ENCODE assay signal across 8 cellular contexts in the genomic region with DNA sequence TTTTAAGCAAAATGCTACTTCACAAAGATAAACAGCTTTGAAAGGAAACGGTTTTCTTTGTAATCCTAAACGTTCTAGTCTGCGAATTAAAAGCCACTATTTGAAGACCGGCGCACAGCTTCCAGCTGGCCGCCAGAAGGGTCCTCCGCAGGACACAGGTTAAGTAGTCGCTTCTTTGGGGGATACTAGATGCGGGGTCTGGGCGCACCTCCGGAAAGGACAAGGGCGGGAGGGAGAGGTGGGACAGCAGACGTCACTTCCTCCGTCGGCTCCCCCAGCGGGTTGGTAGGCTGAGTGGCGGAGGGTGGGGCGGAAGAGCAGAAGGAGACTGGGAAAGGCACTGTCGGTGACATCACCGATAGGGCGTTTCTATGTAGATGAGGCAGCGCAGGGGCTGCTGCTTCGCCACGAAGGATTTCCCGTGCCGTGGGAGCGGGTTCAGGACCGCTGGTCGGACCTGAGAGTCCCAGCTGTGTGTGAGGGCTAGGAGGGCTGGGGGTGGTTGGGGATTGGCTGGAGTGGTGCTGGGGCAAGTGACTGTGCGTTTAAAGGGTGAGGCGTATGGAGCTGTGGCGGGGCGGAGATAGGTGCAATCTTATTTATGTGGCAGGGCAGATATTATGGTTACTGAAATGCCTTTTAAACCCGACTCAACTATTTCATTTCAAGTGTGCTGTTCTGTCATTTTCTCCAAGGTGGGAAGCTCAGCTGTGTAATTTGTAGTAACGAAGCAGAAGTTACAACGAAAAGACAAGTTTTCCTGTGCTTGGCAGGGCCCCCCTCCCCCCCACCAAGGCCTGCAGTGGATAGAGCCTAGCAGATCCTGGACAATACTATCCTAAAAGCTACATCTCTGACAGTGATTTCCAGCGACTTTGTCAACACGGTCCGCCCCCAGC.
DNase-seq lines count a peak whose midpoint lies in the region; ATAC-seq lines count a peak whose summit lies in the region.

No MANE protein-coding gene starts in this region.

- DNase-seq in EH (ENCODE audit: low read depth) (peak; percentile 98), OCI-M1 (lab: John Stamatoyannopoulos, UW) (peak; percentile 98), mucosa of gallbladder (ENCODE audit: low spot score) (peak; percentile 42)
- DNase-seq in Jurkat, Clone E6-1 (ENCODE audit: low read depth, low spot score) = peak; percentile 96
- DNase-seq in activated T-cell treated with anti-CD3 and anti-CD28 coated beads, Interleukin-2, amount 50 U/mL, for 48 hours = peak; percentile 75 to 79
- DNase-seq in stimulated activated naive CD8-positive, alpha-beta T cell treated with anti-CD3 and anti-CD28 coated beads, Interleukin-15, Interleukin-2, amounts not matched to agents 100 U/mL and 50 U/mL, for 24 hours = peak; percentile 79

- peak overlapping the region; percentile 45 for H3K4me3 ChIP-seq in Jurkat, Clone E6-1 (ENCODE audit: low read length)

- peak; percentile 96 for ATAC-seq in GM21825 (IDR thresholded peaks at IDR 0.05; ENCODE audit: unreplicated experiment)
- peak; percentile 98 for ATAC-seq in esophagus mucosa
- ATAC-seq in stimulated activated naive CD8-positive, alpha-beta T cell treated with anti-CD3 and anti-CD28 coated beads, Interleukin-15, Interleukin-2, amounts not matched to agents 100 U/mL and 50 U/mL, for 24 hours = peak; percentile 89

Comparison
In these comparisons a context has a peak if more than half of its experiments do, and no peak if none do; other contexts are left out.
1. Peak in every context shown above with its lines: DNase-seq, ATAC-seq and H3K4me3 ChIP-seq.
2. DNase-seq: peak in every context shown above with its lines; median percentile 98 in EH; 98 in OCI-M1; 96 in Jurkat, Clone E6-1; 79 in stimulated activated naive CD8-positive, alpha-beta T cell treated with anti-CD3 and anti-CD28 coated beads, Interleukin-15, Interleukin-2, amounts not matched to agents 100 U/mL and 50 U/mL, for 24 hours; 77 in activated T-cell treated with anti-CD3 and anti-CD28 coated beads, Interleukin-2, amount 50 U/mL, for 48 hours; 42 in mucosa of gallbladder.